ENCODE assay signal across 8 cellular contexts in genomic region chr11:105719073-105719846, GRCh38.
DNase-seq lines count a peak whose midpoint lies in the region; ATAC-seq and TF ChIP-seq lines count a peak whose summit lies in the region.

No MANE protein-coding gene starts in this region.

- no peaks in the 10 kb centered on the region for H3K36me3 ChIP-seq in thyroid gland

- H3K4me1 ChIP-seq in thyroid gland = peaks cover 8 to 16% of the 10 kb centered on the region in 2 donors

- H3K27me3 ChIP-seq in thyroid gland = no peaks in the 10 kb centered on the region

- WGBS in thyroid gland, 2 donors = 36 to 42% methylated on average over 12 of the region's 12 CpGs

- ATAC-seq in GM21717 (IDR thresholded peaks at IDR 0.05; ENCODE audit: unreplicated experiment) = peak; percentile 92

- H3K4me3 ChIP-seq in thyroid gland (replicated peaks in 1 of 3) = no peak overlapping the region

- DNase-seq in Daoy (ENCODE audit: low read depth) (peak; percentile 75), HS-27A (ENCODE audit: low read depth) (peak; percentile 3), astrocyte of the hippocampus (ENCODE audit: low read depth, low spot score) (peak; percentile 77), thyroid gland (peak; percentile 43 to 48), cerebellar nuclear complex (lab: John Stamatoyannopoulos, UW) (no peak), NCI-H1694 treated with DMSO at 0.1 percent for 48 hours (lab: John Stamatoyannopoulos, UW) (no peak)
- DNase-seq in activated CD4-positive, alpha-beta T cell treated with anti-CD3 and anti-CD28 coated beads for 1 hour = no peak

- no peak for TF ChIP-seq CTCF in thyroid gland (IDR thresholded peaks at IDR 0.05)

- H3K27ac ChIP-seq in thyroid gland = peak overlapping the region; percentile 85 to 96 (median 89)

- TF ChIP-seq POLR2A in thyroid gland (IDR thresholded peaks at IDR 0.05) = peak in 1 of 2 donors; percentile 37

- intact Hi-C loops in thyroid gland (cut with DNase I) = no loop called here

- no peaks in the 10 kb centered on the region for H3K9me3 ChIP-seq in thyroid gland

Comparison
In these comparisons a context has a peak if more than half of its experiments do, and no peak if none do; other contexts are left out.
1. DNase-seq: peak in Daoy (single experiment), HS-27A (single experiment), astrocyte of the hippocampus (single experiment) and thyroid gland (2 of 2); none in cerebellar nuclear complex (0 of 2), NCI-H1694 treated with DMSO at 0.1 percent for 48 hours (single experiment) and activated CD4-positive, alpha-beta T cell treated with anti-CD3 and anti-CD28 coated beads for 1 hour (single experiment).